In the genomic region with DNA sequence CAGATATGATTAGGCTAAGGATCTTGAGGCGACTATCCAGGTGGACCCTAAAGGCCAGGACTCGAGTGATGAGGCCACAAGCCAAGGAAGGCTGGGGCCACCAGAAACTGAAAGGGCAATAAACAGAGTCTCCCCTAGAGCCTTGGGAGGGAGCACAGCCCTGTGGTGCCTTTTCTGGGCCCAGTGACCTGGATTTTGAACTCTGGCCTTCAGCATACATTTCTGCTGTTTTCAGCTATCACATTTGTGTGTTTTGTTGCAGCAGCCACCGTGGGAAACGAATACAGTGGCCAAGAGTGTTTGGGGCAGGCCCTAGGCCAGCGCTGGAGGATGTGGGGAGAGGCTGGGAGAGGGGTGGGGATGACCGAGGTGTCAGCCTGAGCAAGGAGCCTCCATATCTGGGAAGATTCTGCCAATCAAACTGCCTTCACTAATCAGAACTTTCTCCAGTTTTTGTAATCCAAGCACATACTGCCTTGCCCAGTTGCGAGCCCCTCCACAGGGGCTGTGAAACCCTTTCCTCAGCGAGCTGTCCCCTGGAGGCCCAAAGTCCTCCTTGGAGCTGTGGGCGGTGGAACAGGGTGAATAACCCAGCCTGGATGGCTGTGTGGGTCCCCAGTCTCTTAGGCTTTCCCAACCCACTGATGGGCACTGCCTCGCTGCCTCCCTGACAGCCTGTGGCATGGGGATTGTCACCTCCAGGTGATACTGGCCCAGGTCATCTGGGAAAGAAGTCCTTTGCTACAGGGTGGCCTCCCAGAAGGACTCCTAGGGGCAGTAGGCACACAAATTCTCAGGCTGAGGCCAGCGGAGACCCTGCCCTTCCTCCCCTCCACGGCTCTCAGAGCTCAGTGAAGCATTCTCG, we compare ENCODE assay signal across 11 cellular contexts. TPM values are rescaled to one million over a fixed set of nuclear protein-coding genes. Genes with fewer than 3 reads are reported as not detected.
DNase-seq lines count a peak whose midpoint lies in the region; ATAC-seq, FAIRE-seq and TF ChIP-seq lines count a peak whose summit lies in the region.
"Had no signal": no experiment of that assay in that cellular context is flagged by ENCODE, and none has a peak within 500 bp of the region (broad histone marks: within the 10 kb centered on the region; RNA-seq: fewer than 3 reads in every experiment).

No MANE protein-coding gene starts in this region.

- no peak for TF ChIP-seq POLR2A in suprapubic skin (IDR thresholded peaks at IDR 0.05)

- H3K36me3 ChIP-seq in brain microvascular endothelial cell (replicated peaks) (no peaks in the 10 kb centered on the region), muscle layer of colon (ENCODE audit: insufficient read depth, low read length) (no peaks in the 10 kb centered on the region), suprapubic skin (no peaks in the 10 kb centered on the region)

- ATAC-seq in GM18511 (IDR thresholded peaks at IDR 0.05; ENCODE audit: unreplicated experiment): no peak
- ATAC-seq: activated CD4-positive, alpha-beta T cell treated with anti-CD3 and anti-CD28 coated beads for 36 hours had no signal

- H3K9ac ChIP-seq in muscle layer of colon (ENCODE audit: low read length): peak overlapping the region; percentile 59

- H3K4me1 ChIP-seq in muscle layer of colon (ENCODE audit: insufficient read depth, low read length) (peaks cover 33% of the 10 kb centered on the region), suprapubic skin (peaks cover 75% of the 10 kb centered on the region)

- no peaks in the 10 kb centered on the region for H3K9me3 ChIP-seq in muscle layer of colon (ENCODE audit: low read length)
- no peaks in the 10 kb centered on the region for H3K9me3 ChIP-seq in suprapubic skin

- TF ChIP-seq EP300 in suprapubic skin (IDR thresholded peaks at IDR 0.05): no peak

- no peaks in the 10 kb centered on the region for H3K27me3 ChIP-seq in brain microvascular endothelial cell (replicated peaks)
- H3K27me3 ChIP-seq in muscle layer of colon (ENCODE audit: control insufficient read depth in 1 of 2, insufficient read depth in 2 of 2, low read length in 2 of 2): no peaks in the 10 kb centered on the region
- H3K27me3 ChIP-seq in suprapubic skin: no peaks in the 10 kb centered on the region

- TF ChIP-seq CTCF in brain microvascular endothelial cell (IDR thresholded peaks at IDR 0.05; ENCODE audit: low read depth, low read length, missing control alignments): no peak
- no peak for TF ChIP-seq CTCF in suprapubic skin (IDR thresholded peaks at IDR 0.05)

- 87% methylated on average over 8 of the region's 13 CpGs for WGBS in suprapubic skin

- in situ Hi-C loops in brain microvascular endothelial cell (cut with HindIII; ENCODE audit: low pct_ligation_motif_present, low sequenced_read_pairs): no loop called here

- FAIRE-seq in HTR-8/SVneo (lab: Jason Lieb, UNC) (peak; percentile 36), frontal cortex (lab: Jason Lieb, UNC) (no peak)
- FAIRE-seq: kidney had no signal

- H3K27ac ChIP-seq in brain microvascular endothelial cell (peak overlapping the region; percentile 41), muscle layer of colon (ENCODE audit: low read depth, low read length) (peak overlapping the region; percentile 27), suprapubic skin (peak overlapping the region; percentile 77)

- H3K4me3 ChIP-seq in brain microvascular endothelial cell (ENCODE audit: low read depth, low read length): no peak overlapping the region
- H3K4me3 ChIP-seq in muscle layer of colon (ENCODE audit: low read depth in 1 of 2, low read length in 2 of 2): no peak overlapping the region
- no peak overlapping the region for H3K4me3 ChIP-seq in suprapubic skin

- DNase-seq in HTR-8/SVneo (ENCODE audit: insufficient read length, low spot score) (no peak), brain microvascular endothelial cell (no peak), suprapubic skin (ENCODE audit: low spot score in 2 of 2) (peak in 1 of 2 donors; percentile 37), germinal center (ENCODE audit: low spot score) (no peak), frontal cortex (ENCODE audit: low spot score in 2 of 2) (no peak)
- DNase-seq: activated CD4-positive, alpha-beta T cell treated with anti-CD3 and anti-CD28 coated beads for 36 hours; nephron progenitor cell had no signal

RNA-seq across cellular contexts. Expression of a gene that starts 16.8 kb away (rescaled TPM):
- total RNA-seq in suprapubic skin (10 to 100 TPM; 10.7 to 21.7 (median 17.3) TPM), frontal cortex (12.6 TPM)

RNA-seq across cellular contexts. Expression of a gene that starts 32.6 kb away (rescaled TPM):
- 10 to 100 TPM; 30.9 to 47.1 (median 43.6) TPM for total RNA-seq in suprapubic skin
- 12.6 TPM for total RNA-seq in frontal cortex

RNA-seq across cellular contexts. Expression of a gene that starts 41.3 kb away (rescaled TPM):
- total RNA-seq in suprapubic skin (10 to 100 TPM; 14.9 to 27.8 (median 24.9) TPM), frontal cortex (0.82 TPM)
- total RNA-seq: activated CD4-positive, alpha-beta T cell treated with anti-CD3 and anti-CD28 coated beads for 36 hours; activated T-helper 2 cell treated with anti-CD3 and anti-CD28 coated beads, Interferon-gamma antibody, Interleukin-2, Interleukin-4, amounts not matched to agents 10 μg/mL and 5 μg/mL and 100 μg/mL, durations not matched to agents 14 hours and 24 hours and 36 hours had no signal

Comparison
In these comparisons a context has a peak if more than half of its experiments do, and no peak if none do; other contexts are left out.
1. H3K27ac ChIP-seq: peak in every context shown above with its lines; median percentile 77 in suprapubic skin; 41 in brain microvascular endothelial cell; 27 in muscle layer of colon.